In the genomic region with DNA sequence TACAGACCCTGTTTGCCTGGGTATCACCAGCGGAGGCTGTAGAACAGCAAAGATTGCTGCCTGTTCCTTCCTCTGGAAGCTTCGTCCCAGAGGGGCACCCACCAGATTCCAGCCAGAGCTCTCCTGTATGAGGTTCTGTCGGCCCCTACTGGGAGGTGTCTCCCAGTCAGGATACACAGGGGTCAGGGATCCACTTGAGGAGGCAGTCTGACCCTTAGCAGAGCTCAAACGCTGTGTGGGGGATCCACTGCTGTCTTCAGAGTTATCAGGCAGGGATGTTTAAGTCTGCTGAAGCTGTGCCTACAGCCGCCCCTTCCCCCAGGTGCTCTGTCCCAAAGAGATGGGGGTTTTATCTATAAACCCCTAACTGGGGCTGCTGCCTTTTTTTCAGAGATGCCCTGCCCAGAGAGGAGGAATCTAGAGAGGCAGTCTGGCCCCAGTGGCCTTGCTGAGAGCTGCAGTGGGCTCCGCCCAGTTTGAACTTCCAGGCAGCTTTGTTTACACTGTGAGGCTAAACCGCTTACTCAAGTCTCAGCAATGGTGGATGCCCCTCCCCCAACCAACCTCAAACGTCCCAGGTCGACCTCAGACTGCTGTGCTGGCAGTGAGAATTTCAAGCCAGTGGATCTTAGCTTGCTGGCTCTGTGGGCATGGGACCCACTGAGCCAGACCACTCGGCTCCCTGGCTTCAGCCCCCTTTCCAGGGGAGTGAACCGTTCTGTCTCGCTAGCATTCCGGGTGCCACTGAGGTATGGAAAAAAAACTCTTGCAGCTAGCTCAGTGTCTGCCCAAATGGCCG, we compare ENCODE assay signal across 8 cellular contexts.
DNase-seq lines count a peak whose midpoint lies in the region; ATAC-seq and TF ChIP-seq lines count a peak whose summit lies in the region.
"Not testable (repeated sequence)": the region's sequence is repeated elsewhere in the genome, so short reads cannot be mapped to it uniquely, and the experiment has no call there.

No MANE protein-coding gene starts in this region.

- H3K27ac Mint-ChIP-seq in T-helper 17 cell; activated naive CD4-positive, alpha-beta T cell treated with anti-CD3 and anti-CD28 coated beads for 36 hours: not testable (repeated sequence)

- H3K4me1 Mint-ChIP-seq in T-helper 17 cell: not testable (repeated sequence)
- H3K4me1 Mint-ChIP-seq in activated naive CD4-positive, alpha-beta T cell treated with anti-CD3 and anti-CD28 coated beads for 36 hours (ENCODE audit: low read depth): peaks cover 11% of the 10 kb centered on the region

- not testable (repeated sequence) for H3K9me3 Mint-ChIP-seq in activated naive CD4-positive, alpha-beta T cell treated with anti-CD3 and anti-CD28 coated beads for 36 hours

- not testable (repeated sequence) for H3K4me3 Mint-ChIP-seq in T-helper 17 cell; activated naive CD4-positive, alpha-beta T cell treated with anti-CD3 and anti-CD28 coated beads for 36 hours

- POLR2A ChIA-PET in AG04450 (lab: Yijun Ruan, JAX): interaction anchor here (0.5 to 0.6 kb wide), 2 partner anchors 41 to 74 kb away, joined by 6 to 7 read pairs; no protein-coding TSS in a partner anchor
- POLR2A ChIA-PET in HCT116 (lab: Charles Lee): not testable (repeated sequence)

- not testable (repeated sequence) for H3K27me3 Mint-ChIP-seq in T-helper 17 cell; activated naive CD4-positive, alpha-beta T cell treated with anti-CD3 and anti-CD28 coated beads for 36 hours (ENCODE audit: low read depth)

- H3K4me2 ChIP-seq in HCT116 (ENCODE audit: low read length): peak overlapping the region; percentile 52

- not testable (repeated sequence) for BruUV-seq in HCT116 (replicated peaks; lab: Mats Ljungman, UMichigan)

- H4K20me1 ChIP-seq in HCT116 (ENCODE audit: insufficient read depth): not testable (repeated sequence)

- TF ChIP-seq RAD21 in HCT116 (IDR thresholded peaks at IDR 0.05; ENCODE audit: low read depth): not testable (repeated sequence)

- intact Hi-C loops in HCT116 (cut with micrococcal nuclease); activated naive CD4-positive, alpha-beta T cell treated with anti-CD3 and anti-CD28 coated beads for 36 hours (cut with micrococcal nuclease): not testable (repeated sequence)

- not testable (repeated sequence) for H3K79me2 ChIP-seq in HCT116 (ENCODE audit: insufficient read depth, low read length)

- not testable (repeated sequence) for H3K4me3 ChIP-seq in AG04450 (ENCODE audit: low read depth, low read length); HCT116 (replicated peaks in 1 of 2; ENCODE audit: low read depth in 1 of 2, low read length in 2 of 2); neutrophil (ENCODE audit: low read depth in 1 of 2, low read length in 1 of 2)

- TF ChIP-seq POLR2A in HCT116 (IDR thresholded peaks at IDR 0.05; ENCODE audit: borderline replicate concordance, extremely low read depth, insufficient read depth, insufficient read length); erythroblast (IDR thresholded peaks at IDR 0.05; ENCODE audit: low read length): not testable (repeated sequence)

- H3K36me3 Mint-ChIP-seq in T-helper 17 cell (ENCODE audit: low read depth): peaks cover 21% of the 10 kb centered on the region
- peaks cover 46% of the 10 kb centered on the region for H3K36me3 Mint-ChIP-seq in activated naive CD4-positive, alpha-beta T cell treated with anti-CD3 and anti-CD28 coated beads for 36 hours (ENCODE audit: low read depth)

- H2AFZ ChIP-seq in HCT116 (ENCODE audit: low read depth, low read length, poor library complexity, severe bottlenecking): not testable (repeated sequence)

- CTCF ChIA-PET in AG04450 (lab: Charles Lee): interaction anchor here (1.2 kb wide), 1 partner anchor 301 kb away, joined by 3 read pairs; no protein-coding TSS in a partner anchor
- CTCF ChIA-PET in HCT116 (lab: Charles Lee); activated naive CD4-positive, alpha-beta T cell treated with anti-CD3 and anti-CD28 coated beads for 36 hours (lab: Charles Lee): not testable (repeated sequence)

- not testable (repeated sequence) for H3K27ac ChIP-seq in AG04450 (ENCODE audit: low read depth, low read length); HCT116 (ENCODE audit: low read depth, low read length)
- peak overlapping the region; percentile 89 for H3K27ac ChIP-seq in neutrophil

- H3K27me3 ChIP-seq in AG04450 (ENCODE audit: control insufficient read depth, insufficient read depth, low read length); HCT116 (ENCODE audit: insufficient read depth, low read length); neutrophil: not testable (repeated sequence)

- H3K9ac ChIP-seq in HCT116 (ENCODE audit: low read length): not testable (repeated sequence)

- not testable (repeated sequence) for H3K9me3 ChIP-seq in AG04450 (ENCODE audit: control insufficient read depth, insufficient read depth, low read length); HCT116 (ENCODE audit: control insufficient read depth in 1 of 2, insufficient read depth in 1 of 2, low read depth in 1 of 2, low read length in 2 of 2); T-helper 17 cell (ENCODE audit: control insufficient read depth, low read length, poor library complexity, severe bottlenecking); neutrophil

- TF ChIP-seq CTCF in AG04450 (IDR thresholded peaks at IDR 0.05; ENCODE audit: low read depth, low read length): peak; percentile 7; the same call in 1 of the 2 replicates
- not testable (repeated sequence) for TF ChIP-seq CTCF in HCT116 (IDR thresholded peaks at IDR 0.05 in 2 of 3, conservative IDR thresholded peaks at IDR 0.05 in 1 of 3; ENCODE audit: borderline replicate concordance in 1 of 3, insufficient read depth in 1 of 3, low read depth in 2 of 3, low read length in 2 of 3)
- TF ChIP-seq CTCF in neutrophil (IDR thresholded peaks at IDR 0.05): peak; percentile 48

- not testable (repeated sequence) for H3K36me3 ChIP-seq in HCT116 (ENCODE audit: control insufficient read depth in 1 of 2, insufficient read depth in 2 of 2, low read length in 2 of 2); neutrophil

- peak; percentile 91 for ATAC-seq in HCT116
- peak; percentile 81 for ATAC-seq in T-helper 17 cell

- RAD21 ChIA-PET in HCT116 (lab: Charles Lee; ENCODE audit: low non-redundant PET in 1 of 2, low total read pairs in 2 of 2, uncharacterized antibody in 2 of 2, unreplicated experiment in 2 of 2): not testable (repeated sequence)

- not testable (repeated sequence) for H3K9me2 ChIP-seq in HCT116 (ENCODE audit: insufficient read depth)

- peak; percentile 49 for DNase-seq in AG04450 (ENCODE audit: low read depth, low spot score)
- peak; percentile 19 for DNase-seq in HCT116 (ENCODE audit: low read depth, low spot score)
- DNase-seq in NCI-H460 (ENCODE audit: extremely low read depth, low read depth): peak; percentile 78
- peak in 1 of 3 donors; percentile 8 for DNase-seq in T-helper 17 cell
- peak; percentile 22 for DNase-seq in activated naive CD4-positive, alpha-beta T cell treated with anti-CD3 and anti-CD28 coated beads for 36 hours
- DNase-seq in erythroblast (lab: John Stamatoyannopoulos, UW): peak; percentile 60 to 75
- DNase-seq in iPS-NIHi7 (ENCODE audit: extremely low spot score): peak; percentile 47

- H3K4me1 ChIP-seq in HCT116 (ENCODE audit: control insufficient read depth in 1 of 2, insufficient read depth in 2 of 2, low read length in 2 of 2) (peaks cover 0 to 13% of the 10 kb centered on the region in 2 experiments; a peak in 3 of 4 replicates), neutrophil (ENCODE audit: control insufficient read depth in 1 of 2, insufficient read depth in 1 of 2, low read depth in 1 of 2, low read length in 1 of 2) (peaks cover 39 to 48% of the 10 kb centered on the region in 2 experiments)
